In genomic region chr10:110507303-110507702, GRCh38 we compare ENCODE assay signal across 14 cellular contexts. TPM values are rescaled to one million over a fixed set of nuclear protein-coding genes. Genes with fewer than 3 reads are reported as not detected.
DNase-seq lines count a peak whose midpoint lies in the region; ATAC-seq and TF ChIP-seq lines count a peak whose summit lies in the region.
"Had no signal": no experiment of that assay in that cellular context is flagged by ENCODE, and none has a peak within 500 bp of the region (broad histone marks: within the 10 kb centered on the region; RNA-seq: fewer than 3 reads in every experiment).

No MANE protein-coding gene starts in this region.

- H3K4me1 Mint-ChIP-seq in activated T-cell treated with anti-CD3 and anti-CD28 coated beads, Interleukin-2, amount 50 U/mL, for 24 hours (ENCODE audit: low read depth) = peaks cover 90% of the 10 kb centered on the region
- H3K4me1 Mint-ChIP-seq in MCF 10A (ENCODE audit: insufficient read depth, unreplicated experiment) = peaks cover 26% of the 10 kb centered on the region

- no peaks in the 10 kb centered on the region for H3K9me2 ChIP-seq in Karpas-422 (replicated peaks; ENCODE audit: insufficient read depth, low read length)

- H3K36me3 ChIP-seq in Karpas-422 (ENCODE audit: insufficient read depth, low read length) = peaks cover 25% of the 10 kb centered on the region

- H3K9ac ChIP-seq in Karpas-422 (ENCODE audit: low read length) = no peak overlapping the region

- no peaks in the 10 kb centered on the region for H3K9me3 ChIP-seq in Karpas-422 (ENCODE audit: low read length)

- TF ChIP-seq CTCF in dorsolateral prefrontal cortex (IDR thresholded peaks at IDR 0.05 in 54 of 56, conservative IDR thresholded peaks at IDR 0.05 in 2 of 56; ENCODE audit: low read depth in 1 of 56, partially characterized antibody in 56 of 56) (no peak), MCF 10A (IDR thresholded peaks at IDR 0.05; ENCODE audit: unreplicated experiment) (no peak)

- H3K27ac ChIP-seq in Karpas-422 (ENCODE audit: low read length) (no peak overlapping the region), dorsolateral prefrontal cortex (peak overlapping the region in 34 of 59 donors; percentile 3 to 85 (median 46))
- H3K27ac ChIP-seq: C4-2B had no signal

- H3K27ac Mint-ChIP-seq in activated T-cell treated with anti-CD3 and anti-CD28 coated beads, Interleukin-2, amount 50 U/mL, for 24 hours = peak overlapping the region; percentile 38
- no peak overlapping the region for H3K27ac Mint-ChIP-seq in MCF 10A (ENCODE audit: low read depth, unreplicated experiment)

- H3K9me3 Mint-ChIP-seq in activated T-cell treated with anti-CD3 and anti-CD28 coated beads, Interleukin-2, amount 50 U/mL, for 24 hours = no peaks in the 10 kb centered on the region
- H3K9me3 Mint-ChIP-seq in MCF 10A (ENCODE audit: unreplicated experiment) = no peaks in the 10 kb centered on the region

- DNase-seq in activated T-cell treated with anti-CD3 and anti-CD28 coated beads, Interleukin-2, amount 50 U/mL, for 24 hours = no peak
- DNase-seq in activated T-cell treated with anti-CD3 and anti-CD28 coated beads, Interleukin-2, amount 50 U/mL, for 48 hours = no peak
- DNase-seq in Karpas-422 (no peak), dorsolateral prefrontal cortex (no peak), superior temporal gyrus (ENCODE audit: extremely low spot score) (peak; percentile 31), putamen (ENCODE audit: low spot score) (no peak), MCF 10A (ENCODE audit: unreplicated experiment) (no peak)
- DNase-seq: 8988T, H7, Kasumi-1, NCI-H2029 treated with DMSO at 0.1 percent for 48 hours, NCI-H524 had no signal

- peak overlapping the region; percentile 27 for H3K4me2 ChIP-seq in Karpas-422 (ENCODE audit: low read depth, low read length, poor library complexity, severe bottlenecking)

- POLR2A ChIA-PET in MCF 10A (lab: Yijun Ruan, JAX) = no interaction called here

- H3K79me2 ChIP-seq in Karpas-422 (ENCODE audit: low read length) = no peaks in the 10 kb centered on the region

- intact Hi-C loops in dorsolateral prefrontal cortex (cut with DNase I) (loop anchor here (5.0 to 10.0 kb wide), 2 partner anchors 35 to 153 kb away; no protein-coding TSS in a partner anchor), MCF 10A (cut with micrococcal nuclease) (loop anchor here (10.0 kb wide), 1 partner anchor 97 kb away; no protein-coding TSS in a partner anchor)

- ATAC-seq in GM18519 (IDR thresholded peaks at IDR 0.05; ENCODE audit: low FRiP score, unreplicated experiment) = no peak

- no peak overlapping the region for H2AFZ ChIP-seq in Karpas-422 (ENCODE audit: low read length)

- CTCF ChIA-PET in MCF 10A (lab: Yijun Ruan, JAX) = interaction anchor here (1.0 to 1.4 kb wide), 3 partner anchors 8 to 153 kb away, joined by 3 to 7 read pairs (median 3); no protein-coding TSS in a partner anchor

- H3K4me3 ChIP-seq in Karpas-422 (ENCODE audit: low read length) = no peak overlapping the region
- H3K4me3 ChIP-seq in dorsolateral prefrontal cortex = no peak overlapping the region

- no TSS peak for BruUV-seq in MCF 10A (replicated peaks; lab: Mats Ljungman, UMichigan)

- peaks cover 32% of the 10 kb centered on the region for H3K4me1 ChIP-seq in Karpas-422 (ENCODE audit: low read length)

- H4K20me1 ChIP-seq in Karpas-422 (ENCODE audit: insufficient read depth, low read depth, low read length) = peaks cover 31% of the 10 kb centered on the region

- H3K4me3 Mint-ChIP-seq in activated T-cell treated with anti-CD3 and anti-CD28 coated beads, Interleukin-2, amount 50 U/mL, for 24 hours = no peak overlapping the region
- no peak overlapping the region for H3K4me3 Mint-ChIP-seq in MCF 10A (ENCODE audit: unreplicated experiment)

- no peaks in the 10 kb centered on the region for H3K27me3 Mint-ChIP-seq in activated T-cell treated with anti-CD3 and anti-CD28 coated beads, Interleukin-2, amount 50 U/mL, for 24 hours
- H3K27me3 Mint-ChIP-seq in MCF 10A (ENCODE audit: insufficient read depth, unreplicated experiment) = no peaks in the 10 kb centered on the region

- H3K36me3 Mint-ChIP-seq in activated T-cell treated with anti-CD3 and anti-CD28 coated beads, Interleukin-2, amount 50 U/mL, for 24 hours (ENCODE audit: low read depth) = peaks cover 100% of the 10 kb centered on the region
- H3K36me3 Mint-ChIP-seq in MCF 10A (ENCODE audit: insufficient read depth, unreplicated experiment) = peaks cover 46% of the 10 kb centered on the region

- no peaks in the 10 kb centered on the region for H3K27me3 ChIP-seq in Karpas-422 (ENCODE audit: low read length)
- peaks cover 0 to 22% (median 0%) of the 10 kb centered on the region in 45 donors for H3K27me3 ChIP-seq in dorsolateral prefrontal cortex

RNA-seq across cellular contexts. Expression of gene DUSP5, which starts 9.6 kb away (rescaled TPM):
- total RNA-seq in Karpas-422 (2014; rRNA removed; shearing (Covaris generic); ENCODE audit: low replicate concordance) = 23.6 and 26.6 TPM in 2 replicates
- total RNA-seq in dorsolateral prefrontal cortex (10 to 100 TPM in 33 of 120 experiments, 1 to 10 TPM in 87; 3.1 to 34.1 (median 7.7) TPM), MCF 10A (2022) (61.0 and 106 TPM in 2 replicates)
